Comparison of ENCODE assay signal across 10 cellular contexts in the genomic region with DNA sequence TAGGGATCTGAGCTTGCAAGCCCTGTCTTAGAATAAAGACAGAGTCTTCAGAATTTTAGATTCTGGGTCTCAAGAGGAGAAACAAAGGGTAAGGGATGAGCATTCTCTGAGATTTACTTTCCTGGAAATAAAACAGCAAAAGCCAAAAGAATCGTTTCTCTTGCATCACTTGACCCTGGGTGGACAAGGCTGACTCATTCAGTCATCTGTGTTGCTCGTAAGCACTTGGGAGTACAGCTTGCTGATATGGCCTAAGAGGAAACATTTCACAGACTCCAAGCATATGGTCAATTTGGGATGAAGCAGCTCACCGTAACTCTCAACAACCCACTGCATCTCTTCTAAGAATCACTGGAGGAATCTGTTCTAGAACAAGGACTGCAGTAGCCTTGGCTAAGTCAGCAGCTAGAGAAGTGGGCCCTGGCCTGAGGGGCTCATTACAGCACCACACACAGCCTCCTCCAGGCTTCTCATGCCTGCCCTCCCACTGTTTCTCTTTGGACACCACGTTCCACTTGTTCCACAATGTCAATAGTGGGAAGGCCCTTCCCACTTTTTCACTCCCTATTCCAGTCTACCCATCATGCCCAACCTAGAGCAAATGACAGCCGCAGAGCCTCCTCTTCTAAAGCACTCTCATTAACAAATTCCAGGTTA.
A peak's percentile ranks its signal among the peaks of the same experiment; 100 is the strongest.
DNase-seq lines count a peak whose midpoint lies in the region; ATAC-seq and TF ChIP-seq lines count a peak whose summit lies in the region.
"Had no signal": no experiment of that assay in that cellular context is flagged by ENCODE, and none has a peak within 500 bp of the region (broad histone marks: within the 10 kb centered on the region; RNA-seq: fewer than 3 reads in every experiment).

No MANE protein-coding gene starts in this region.

- no peak overlapping the region for H2AFZ ChIP-seq in hepatocyte
- H2AFZ ChIP-seq: parathyroid adenoma had no signal

- H3K36me3 ChIP-seq in hepatocyte (replicated peaks; ENCODE audit: insufficient read depth, low read depth) (no peaks in the 10 kb centered on the region), subcutaneous abdominal adipose tissue (ENCODE audit: control insufficient read depth in 5 of 5, insufficient read depth in 5 of 5, low read length in 5 of 5) (peaks cover 0 to 19% (median 13%) of the 10 kb centered on the region in 5 donors)

- no peaks in the 10 kb centered on the region for H3K79me2 ChIP-seq in hepatocyte
- H3K79me2 ChIP-seq: parathyroid adenoma had no signal

- H3K4me3 ChIP-seq in astrocyte of the spinal cord (ENCODE audit: low read depth, low read length) = no peak overlapping the region
- H3K4me3 ChIP-seq in hepatocyte = no peak overlapping the region
- no peak overlapping the region for H3K4me3 ChIP-seq in subcutaneous abdominal adipose tissue (ENCODE audit: low read depth in 1 of 5, low read length in 5 of 5)

- H4K20me1 ChIP-seq in hepatocyte (ENCODE audit: insufficient read depth, poor library complexity, severe bottlenecking) = no peaks in the 10 kb centered on the region

- TF ChIP-seq CTCF in astrocyte of the spinal cord (IDR thresholded peaks at IDR 0.05; ENCODE audit: low read depth, low read length) (no peak), hepatocyte (IDR thresholded peaks at IDR 0.05; ENCODE audit: poor library complexity) (no peak)

- H3K9me3 ChIP-seq in hepatocyte (ENCODE audit: low read depth) (no peaks in the 10 kb centered on the region), subcutaneous abdominal adipose tissue (ENCODE audit: control insufficient read depth in 5 of 5, low read length in 5 of 5) (no peaks in the 10 kb centered on the region)

- H3K27ac ChIP-seq in hepatocyte = peak overlapping the region; percentile 40
- H3K27ac ChIP-seq in subcutaneous abdominal adipose tissue (ENCODE audit: low read depth, low read length) = peak overlapping the region; percentile 84
- H3K27ac ChIP-seq: parathyroid adenoma had no signal

- H3K9ac ChIP-seq in subcutaneous abdominal adipose tissue (ENCODE audit: low read length in 5 of 5) = peak overlapping the region in 2 of 5 donors; percentile 12 to 16
- H3K9ac ChIP-seq: parathyroid adenoma had no signal

- H3K27me3 ChIP-seq in hepatocyte = no peaks in the 10 kb centered on the region
- no peaks in the 10 kb centered on the region for H3K27me3 ChIP-seq in subcutaneous abdominal adipose tissue (ENCODE audit: control insufficient read depth in 5 of 5, insufficient read depth in 4 of 5, low read length in 5 of 5)

- 76% methylated on average over 5 of the region's 5 CpGs for WGBS in hepatocyte (ENCODE audit: low lambda C conversion rate, missing lambda C conversion rate)

- in situ Hi-C loops in astrocyte of the spinal cord (cut with HindIII; ENCODE audit: low sequenced_read_pairs) = no loop called here

- H3K4me1 ChIP-seq in hepatocyte (ENCODE audit: insufficient read depth) (no peaks in the 10 kb centered on the region), subcutaneous abdominal adipose tissue (ENCODE audit: control insufficient read depth in 5 of 5, insufficient read depth in 5 of 5, low read length in 5 of 5) (peaks cover 7 to 25% (median 11%) of the 10 kb centered on the region in 5 donors)
- H3K4me1 ChIP-seq: parathyroid adenoma had no signal

- no peak for ATAC-seq in GM21526 (IDR thresholded peaks at IDR 0.05; ENCODE audit: low FRiP score, unreplicated experiment)
- ATAC-seq: WTC11 had no signal

- H3K4me2 ChIP-seq in hepatocyte = no peak overlapping the region

- H3K9me2 ChIP-seq in hepatocyte (replicated peaks; ENCODE audit: insufficient read depth) = no peaks in the 10 kb centered on the region

- DNase-seq in HS-5 (ENCODE audit: low read depth) (peak; percentile 65), astrocyte of the spinal cord (ENCODE audit: low read depth, low spot score) (peak; percentile 88), hepatocyte (ENCODE audit: low spot score) (peak; percentile 50), iPS-NIHi7 (ENCODE audit: extremely low spot score) (no peak), NCI-H82 treated with DMSO at 0.1 percent for 48 hours (lab: John Stamatoyannopoulos, UW; ENCODE audit: unreplicated experiment) (no peak), NCI-H1105 treated with DMSO at 0.1 percent for 48 hours (lab: John Stamatoyannopoulos, UW) (no peak)

Comparison
In these comparisons a context has a peak if more than half of its experiments do, and no peak if none do; other contexts are left out.
1. DNase-seq: peak in HS-5 (single experiment), astrocyte of the spinal cord (single experiment) and hepatocyte (single experiment); none in iPS-NIHi7 (single experiment), NCI-H82 treated with DMSO at 0.1 percent for 48 hours (single experiment) and NCI-H1105 treated with DMSO at 0.1 percent for 48 hours (single experiment).